4 cellular contexts compared by ENCODE assay signal in the genomic region with DNA sequence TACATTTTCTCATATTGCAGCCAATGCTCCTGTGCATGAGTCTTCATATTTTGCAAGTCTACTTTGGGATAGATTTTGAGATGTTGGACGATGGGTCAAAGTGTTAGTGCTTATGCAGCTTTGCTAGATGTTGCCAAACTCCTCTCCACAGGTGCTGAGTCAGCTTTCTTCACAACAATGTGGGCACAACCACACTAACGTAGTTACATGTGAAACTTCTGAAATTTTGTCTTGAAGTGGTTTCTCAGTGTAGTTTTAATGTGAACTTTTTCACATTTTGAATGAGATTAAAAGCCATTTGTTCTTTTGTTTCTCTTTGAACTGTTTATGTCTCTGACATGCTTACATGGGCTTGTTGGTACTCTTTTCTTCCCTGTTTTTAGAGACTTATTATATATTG. TPM values are rescaled to one million over a fixed set of nuclear protein-coding genes. Genes with fewer than 3 reads are reported as not detected.
"Had no signal": no experiment of that assay in that cellular context is flagged by ENCODE, and none has a peak within 500 bp of the region (broad histone marks: within the 10 kb centered on the region; RNA-seq: fewer than 3 reads in every experiment).

No MANE protein-coding gene starts in this region.

RNA-seq across cellular contexts. Expression of a gene that starts 27.4 kb away (rescaled TPM):
- total RNA-seq: HT-29, OCI-LY7, PC-3, SK-MEL-5 had no signal
